20 cellular contexts compared by ENCODE assay signal in the genomic region with DNA sequence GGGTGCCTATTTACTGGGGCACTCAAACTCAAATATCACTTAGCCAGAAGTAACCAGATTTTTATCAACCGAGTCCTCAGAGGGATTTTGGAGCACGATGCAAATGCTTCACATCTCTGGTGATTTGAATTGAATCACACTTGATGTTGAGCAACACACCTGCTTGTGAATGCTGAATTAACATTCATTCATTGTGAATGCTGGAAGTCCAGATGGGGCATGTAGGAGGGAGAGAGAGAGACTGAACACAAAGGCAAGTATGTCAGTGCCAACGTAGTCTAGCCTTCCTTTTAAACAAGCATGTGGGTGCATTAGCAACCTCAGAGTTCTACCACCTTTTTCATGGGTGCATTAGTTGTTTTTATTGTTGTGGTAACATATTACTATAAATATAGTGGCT.
DNase-seq lines count a peak whose midpoint lies in the region; ATAC-seq, FAIRE-seq and TF ChIP-seq lines count a peak whose summit lies in the region.
"Had no signal": no experiment of that assay in that cellular context is flagged by ENCODE, and none has a peak within 500 bp of the region (broad histone marks: within the 10 kb centered on the region; RNA-seq: fewer than 3 reads in every experiment).

No MANE protein-coding gene starts in this region.

- no peaks in the 10 kb centered on the region for H3K79me2 ChIP-seq in hepatocyte

- intact Hi-C loops in left lung (cut with DNase I): no loop called here

- H2AFZ ChIP-seq in hepatocyte: no peak overlapping the region

- no peaks in the 10 kb centered on the region for H3K4me1 ChIP-seq in RWPE2 (ENCODE audit: insufficient read depth, poor library complexity, severe bottlenecking)
- H3K4me1 ChIP-seq in hepatocyte (ENCODE audit: insufficient read depth): no peaks in the 10 kb centered on the region
- H3K4me1 ChIP-seq in left lung: no peaks in the 10 kb centered on the region
- H3K4me1 ChIP-seq: A549, BLaER1 had no signal

- H3K9me3 ChIP-seq in RWPE2 (ENCODE audit: severe bottlenecking) (peaks cover 6% of the 10 kb centered on the region), hepatocyte (ENCODE audit: low read depth) (peaks cover 7% of the 10 kb centered on the region), left lung (peaks cover 0 to 8% of the 10 kb centered on the region in 2 donors)

- no peaks in the 10 kb centered on the region for H4K20me1 ChIP-seq in hepatocyte (ENCODE audit: insufficient read depth, poor library complexity, severe bottlenecking)
- H4K20me1 ChIP-seq: BLaER1 had no signal

- peak; percentile 13 for FAIRE-seq in GM12891 (lab: Jason Lieb, UNC)
- FAIRE-seq: A549, G401.6, GM12892, GM19239 had no signal

- TF ChIP-seq CTCF in RWPE2 (IDR thresholded peaks at IDR 0.05; ENCODE audit: poor library complexity, severe bottlenecking) (no peak), hepatocyte (IDR thresholded peaks at IDR 0.05; ENCODE audit: poor library complexity) (no peak), left lung (IDR thresholded peaks at IDR 0.05) (no peak)

- no peaks in the 10 kb centered on the region for H3K27me3 ChIP-seq in RWPE2 (ENCODE audit: insufficient read depth, poor library complexity, severe bottlenecking)
- no peaks in the 10 kb centered on the region for H3K27me3 ChIP-seq in hepatocyte
- H3K27me3 ChIP-seq in left lung: no peaks in the 10 kb centered on the region
- H3K27me3 ChIP-seq: BLaER1 had no signal

- DNase-seq in GM12891 (ENCODE audit: insufficient read length, low spot score) (no peak), RWPE2 (ENCODE audit: low spot score) (no peak), epithelial cell of prostate (ENCODE audit: low read depth, low spot score) (peak; percentile 78), middle frontal gyrus (ENCODE audit: extremely low spot score, low spot score) (peak; percentile 5), left lobe of liver (ENCODE audit: low spot score) (no peak), hepatocyte (ENCODE audit: low spot score) (no peak), left lung (no peak)
- DNase-seq: Calu3; CD4-positive, alpha-beta T cell; DMS153; DMS79 treated with DMSO at 0.1 percent for 48 hours; EL; GOT3; H9; IMR-90 had no signal

- TF ChIP-seq POLR2A in GM12891 (IDR thresholded peaks at IDR 0.05; ENCODE audit: low read depth, low read length): no peak

- ATAC-seq in RWPE2 (ENCODE audit: low read depth) (peak; percentile 70), left lobe of liver (no peak), left lung (no peak)
- ATAC-seq: A549 had no signal

- no peaks in the 10 kb centered on the region for H3K9me2 ChIP-seq in hepatocyte (replicated peaks; ENCODE audit: insufficient read depth)

- no peak overlapping the region for H3K4me2 ChIP-seq in hepatocyte
- H3K4me2 ChIP-seq: A549, BLaER1 had no signal

- no peaks in the 10 kb centered on the region for H3K36me3 ChIP-seq in RWPE2 (ENCODE audit: low read depth)
- no peaks in the 10 kb centered on the region for H3K36me3 ChIP-seq in hepatocyte (replicated peaks; ENCODE audit: insufficient read depth, low read depth)
- H3K36me3 ChIP-seq in left lung: no peaks in the 10 kb centered on the region
- H3K36me3 ChIP-seq: BLaER1 had no signal

- 88% methylated on average over 3 of the region's 3 CpGs for WGBS in hepatocyte (ENCODE audit: low lambda C conversion rate, missing lambda C conversion rate)

- H3K4me3 ChIP-seq in RWPE2 (ENCODE audit: severe bottlenecking) (no peak overlapping the region), hepatocyte (no peak overlapping the region), left lung (no peak overlapping the region)
- H3K4me3 ChIP-seq: A549, BLaER1 had no signal

- H3K27ac ChIP-seq in RWPE2 (ENCODE audit: poor library complexity, severe bottlenecking) (no peak overlapping the region), epithelial cell of prostate (peak overlapping the region; percentile 23), hepatocyte (no peak overlapping the region), left lung (no peak overlapping the region)
- H3K27ac ChIP-seq: A549, BLaER1 had no signal

TF ChIP-seq in GM12891, 5 proteins besides CTCF, POLR2A, EP300 and RAD21:
- TF ChIP-seq TAF1 (IDR thresholded peaks at IDR 0.05; ENCODE audit: low read depth, low read length) (no peak), SPI1 (IDR thresholded peaks at IDR 0.05; ENCODE audit: low read depth, low read length) (no peak), POU2F2 (IDR thresholded peaks at IDR 0.05; ENCODE audit: low read depth, low read length) (no peak), PAX5 (IDR thresholded peaks at IDR 0.05; ENCODE audit: insufficient read depth, low read length, severe bottlenecking) (no peak), POLR2AphosphoS5 (IDR thresholded peaks at IDR 0.05; ENCODE audit: low read depth, low read length) (no peak)

Comparison
In these comparisons a context has a peak if more than half of its experiments do, and no peak if none do; other contexts are left out.
1. DNase-seq: peak in epithelial cell of prostate (single experiment) and middle frontal gyrus (single experiment); none in GM12891 (single experiment), RWPE2 (single experiment), left lobe of liver (single experiment), hepatocyte (single experiment) and left lung (0 of 2).